ENCODE assay signal across 5 cellular contexts in genomic region chr14:23071975-23072539, GRCh38. TPM values are rescaled to one million over a fixed set of nuclear protein-coding genes. Genes with fewer than 3 reads are reported as not detected.
DNase-seq lines count a peak whose midpoint lies in the region; ATAC-seq, FAIRE-seq and TF ChIP-seq lines count a peak whose summit lies in the region.

No MANE protein-coding gene starts in this region.

- ATAC-seq in gastroesophageal sphincter (no peak), GM18867 (IDR thresholded peaks at IDR 0.05; ENCODE audit: unreplicated experiment) (no peak)

- H3K9me3 ChIP-seq in SJSA1 (replicated peaks) = no peaks in the 10 kb centered on the region
- H3K9me3 ChIP-seq in gastroesophageal sphincter = no peaks in the 10 kb centered on the region
- H3K9me3 ChIP-seq in suprapubic skin = no peaks in the 10 kb centered on the region

- H3K4me1 ChIP-seq in SJSA1 (replicated peaks) = peaks cover 16% of the 10 kb centered on the region
- H3K4me1 ChIP-seq in gastroesophageal sphincter = peaks cover 10 to 74% (median 24%) of the 10 kb centered on the region in 3 donors
- H3K4me1 ChIP-seq in suprapubic skin = peaks cover 52% of the 10 kb centered on the region

- 8 to 38% methylated on average over 2 to 5 of the region's 5 CpGs for WGBS in gastroesophageal sphincter (ENCODE audit: low coverage in 1 of 2), 2 donors
- 46% methylated on average over 5 of the region's 5 CpGs for WGBS in suprapubic skin

- TF ChIP-seq EP300 in gastroesophageal sphincter (IDR thresholded peaks at IDR 0.05) = no peak
- TF ChIP-seq EP300 in suprapubic skin (IDR thresholded peaks at IDR 0.05) = no peak

- peak overlapping the region; percentile 53 for H3K4me3 ChIP-seq in SJSA1
- peak overlapping the region in 1 of 2 donors; percentile 62 for H3K4me3 ChIP-seq in gastroesophageal sphincter
- peak overlapping the region; percentile 72 for H3K4me3 ChIP-seq in suprapubic skin

- no peak for TF ChIP-seq POLR2A in gastroesophageal sphincter (IDR thresholded peaks at IDR 0.05)
- no peak for TF ChIP-seq POLR2A in suprapubic skin (IDR thresholded peaks at IDR 0.05)
- no peak for TF ChIP-seq POLR2A in H54 (IDR thresholded peaks at IDR 0.05; ENCODE audit: low read depth, low read length)

- no peak for FAIRE-seq in H54 (lab: Jason Lieb, UNC)

- H3K27me3 ChIP-seq in SJSA1 (replicated peaks) (no peaks in the 10 kb centered on the region), gastroesophageal sphincter (no peaks in the 10 kb centered on the region), suprapubic skin (no peaks in the 10 kb centered on the region)

- no peak overlapping the region for H3K27ac ChIP-seq in SJSA1
- H3K27ac ChIP-seq in gastroesophageal sphincter = peak overlapping the region; percentile 37 to 90 (median 84)
- peak overlapping the region; percentile 87 for H3K27ac ChIP-seq in suprapubic skin

- DNase-seq in SJSA1 (ENCODE audit: low read depth in 1 of 2, low spot score in 2 of 2) (no peak), suprapubic skin (ENCODE audit: low spot score in 2 of 2) (no peak), H54 (ENCODE audit: insufficient read length, low spot score) (no peak)

- H3K36me3 ChIP-seq in SJSA1 = peaks cover 84% of the 10 kb centered on the region
- H3K36me3 ChIP-seq in gastroesophageal sphincter = peaks cover 3 to 75% of the 10 kb centered on the region in 2 donors
- peaks cover 59% of the 10 kb centered on the region for H3K36me3 ChIP-seq in suprapubic skin

- no peak for TF ChIP-seq CTCF in gastroesophageal sphincter (IDR thresholded peaks at IDR 0.05)
- no peak for TF ChIP-seq CTCF in suprapubic skin (IDR thresholded peaks at IDR 0.05)

RNA-seq across cellular contexts. Expression of gene CDH24, which starts 14.7 kb away (rescaled TPM):
- total RNA-seq in SJSA1 (2014; rRNA removed; shearing (Covaris generic)) = 4.8 and 9.1 TPM in 2 replicates
- total RNA-seq in gastroesophageal sphincter (1 to 10 TPM; 1.5 to 3.6 (median 2.6) TPM), suprapubic skin (1 to 10 TPM; 3.4 to 8.4 (median 5.7) TPM)

RNA-seq across cellular contexts. Expression of gene ACIN1, which starts 22.9 kb away (rescaled TPM):
- 34.1 and 68.2 TPM in 2 replicates for total RNA-seq in SJSA1 (2014; rRNA removed; shearing (Covaris generic))
- total RNA-seq in gastroesophageal sphincter (100 to 1,000 TPM in 1 of 4 donors, 10 to 100 TPM in 3; 55.7 to 121 (median 91.8) TPM), suprapubic skin (100 to 1,000 TPM in 2 of 4 donors, 10 to 100 TPM in 2; 78.7 to 217 (median 103) TPM)

RNA-seq across cellular contexts. Expression of gene C14orf119, which starts 23.2 kb away (rescaled TPM):
- total RNA-seq in SJSA1 (2014; rRNA removed; shearing (Covaris generic)) = 33.1 and 37.9 TPM in 2 replicates
- total RNA-seq in gastroesophageal sphincter (10 to 100 TPM; 31.3 to 38.2 (median 33.4) TPM), suprapubic skin (10 to 100 TPM; 10.1 to 22.7 (median 18.6) TPM)

RNA-seq across cellular contexts. Expression of gene PSMB11, which starts 30.0 kb away (rescaled TPM):
- total RNA-seq in SJSA1 (2014; rRNA removed; shearing (Covaris generic)) = not detected in 2 replicates
- under 1 TPM in 1 of 4 donors, not detected in 3; 0.27 TPM for total RNA-seq in gastroesophageal sphincter
- total RNA-seq in suprapubic skin = not detected

RNA-seq across cellular contexts. Expression of gene CIROP, which starts 32.7 kb away (rescaled TPM):
- total RNA-seq in SJSA1 (2014; rRNA removed; shearing (Covaris generic)) = not detected in 2 replicates
- total RNA-seq in gastroesophageal sphincter (under 1 TPM in 2 of 4 donors, not detected in 2; 0.13 to 0.31 TPM), suprapubic skin (not detected)
